28 cellular contexts compared by ENCODE assay signal in genomic region chr1:232682248-232682647, GRCh38. TPM values are rescaled to one million over a fixed set of nuclear protein-coding genes. Genes with fewer than 3 reads are reported as not detected.
DNase-seq lines count a peak whose midpoint lies in the region; TF ChIP-seq lines count a peak whose summit lies in the region.
"Had no signal": no experiment of that assay in that cellular context is flagged by ENCODE, and none has a peak within 500 bp of the region (broad histone marks: within the 10 kb centered on the region; RNA-seq: fewer than 3 reads in every experiment).

No MANE protein-coding gene starts in this region.

- peaks cover 16% of the 10 kb centered on the region for H3K4me1 Mint-ChIP-seq in Calu3 (ENCODE audit: low read depth, unreplicated experiment)
- H3K4me1 Mint-ChIP-seq in mesothelial cell of epicardium: peaks cover 22% of the 10 kb centered on the region
- H3K4me1 Mint-ChIP-seq: activated naive CD4-positive, alpha-beta T cell treated with anti-CD3 and anti-CD28 coated beads, Interleukin-2, amount 50 U/mL, for 24 hours; CD4-positive, CD25-positive, alpha-beta regulatory T cell had no signal

- intact Hi-C loops in Calu3 (cut with micrococcal nuclease; ENCODE audit: unreplicated experiment): loop anchor here (2.0 kb wide), 1 partner anchor 17 kb away; no protein-coding TSS in a partner anchor

- H3K79me2 ChIP-seq in hepatocyte: no peaks in the 10 kb centered on the region

- H3K4me1 ChIP-seq in Peyer's patch (peaks cover 0 to 28% (median 0%) of the 10 kb centered on the region in 4 donors), hepatocyte (ENCODE audit: insufficient read depth) (peaks cover 7% of the 10 kb centered on the region), mucosa of rectum (ENCODE audit: control insufficient read depth in 2 of 2, insufficient read depth in 2 of 2, low read length in 2 of 2) (peaks cover 2 to 27% of the 10 kb centered on the region in 2 donors), tibial nerve (no peaks in the 10 kb centered on the region)
- H3K4me1 ChIP-seq: lower lobe of right lung, SJCRH30, suprapubic skin had no signal

- H3K36me3 ChIP-seq in Peyer's patch (no peaks in the 10 kb centered on the region), hepatocyte (replicated peaks; ENCODE audit: insufficient read depth, low read depth) (no peaks in the 10 kb centered on the region), mucosa of rectum (ENCODE audit: control insufficient read depth in 2 of 2, insufficient read depth in 2 of 2, low read length in 2 of 2) (no peaks in the 10 kb centered on the region), tibial nerve (no peaks in the 10 kb centered on the region)
- H3K36me3 ChIP-seq: lower lobe of right lung, SJCRH30, suprapubic skin, WERI-Rb-1 had no signal

- H3K4me3 ChIP-seq in Peyer's patch (no peak overlapping the region), hepatocyte (no peak overlapping the region), mucosa of rectum (ENCODE audit: low read length in 2 of 2) (no peak overlapping the region), tibial nerve (no peak overlapping the region)
- H3K4me3 ChIP-seq: GM23248, lower lobe of right lung, SJCRH30, skin epidermis, suprapubic skin had no signal

- H3K9me2 ChIP-seq in hepatocyte (replicated peaks; ENCODE audit: insufficient read depth): no peaks in the 10 kb centered on the region

- H3K9ac ChIP-seq in mucosa of rectum (ENCODE audit: low read depth in 1 of 2, low read length in 2 of 2): no peak overlapping the region
- H3K9ac ChIP-seq: GM23248, KMS-11 had no signal

- 21% methylated on average over 4 of the region's 4 CpGs for WGBS in hepatocyte (ENCODE audit: low lambda C conversion rate, missing lambda C conversion rate)
- WGBS in tibial nerve, 2 donors: 76 to 83% methylated on average over 4 of the region's 4 CpGs

- no peaks in the 10 kb centered on the region for H3K9me3 ChIP-seq in Peyer's patch
- no peaks in the 10 kb centered on the region for H3K9me3 ChIP-seq in hepatocyte (ENCODE audit: low read depth)
- H3K9me3 ChIP-seq in mucosa of rectum (ENCODE audit: control insufficient read depth in 2 of 2, low read length in 2 of 2): no peaks in the 10 kb centered on the region
- H3K9me3 ChIP-seq in tibial nerve: peaks cover 0 to 5% (median 0%) of the 10 kb centered on the region in 4 donors
- H3K9me3 ChIP-seq: lower lobe of right lung, SJCRH30, suprapubic skin had no signal

- H3K36me3 Mint-ChIP-seq in Calu3 (ENCODE audit: insufficient read depth, unreplicated experiment) (no peaks in the 10 kb centered on the region), mesothelial cell of epicardium (no peaks in the 10 kb centered on the region)
- H3K36me3 Mint-ChIP-seq: activated naive CD4-positive, alpha-beta T cell treated with anti-CD3 and anti-CD28 coated beads, Interleukin-2, amount 50 U/mL, for 24 hours; CD4-positive, CD25-positive, alpha-beta regulatory T cell; stimulated activated naive B cell treated with anti-CD40 and anti-IgM and Interleukin-4, amounts not matched to agents 10 μg/mL and 1 μg/mL and 100 μg/mL, for 72 hours had no signal

- H3K4me3 Mint-ChIP-seq in Calu3 (ENCODE audit: low read depth, unreplicated experiment) (no peak overlapping the region), mesothelial cell of epicardium (no peak overlapping the region)
- H3K4me3 Mint-ChIP-seq: activated naive CD4-positive, alpha-beta T cell treated with anti-CD3 and anti-CD28 coated beads, Interleukin-2, amount 50 U/mL, for 24 hours; CD4-positive, CD25-positive, alpha-beta regulatory T cell; effector memory CD8-positive, alpha-beta T cell; stimulated activated naive B cell treated with anti-CD40 and anti-IgM and Interleukin-4, amounts not matched to agents 10 μg/mL and 1 μg/mL and 100 μg/mL, for 72 hours had no signal

- H4K20me1 ChIP-seq in hepatocyte (ENCODE audit: insufficient read depth, poor library complexity, severe bottlenecking): no peaks in the 10 kb centered on the region

- no peak overlapping the region for H3K27ac Mint-ChIP-seq in Calu3 (ENCODE audit: unreplicated experiment)
- no peak overlapping the region for H3K27ac Mint-ChIP-seq in mesothelial cell of epicardium
- H3K27ac Mint-ChIP-seq: activated naive CD4-positive, alpha-beta T cell treated with anti-CD3 and anti-CD28 coated beads, Interleukin-2, amount 50 U/mL, for 24 hours; activated T-helper 2 cell treated with anti-CD3 and anti-CD28 coated beads, Interferon-gamma antibody, Interleukin-2, Interleukin-4, amounts not matched to agents 10 μg/mL and 5 μg/mL and 100 μg/mL, durations not matched to agents 14 hours and 24 hours and 36 hours; CD4-positive, CD25-positive, alpha-beta regulatory T cell; effector memory CD8-positive, alpha-beta T cell; stimulated activated naive B cell treated with anti-CD40 and anti-IgM and Interleukin-4, amounts not matched to agents 10 μg/mL and 1 μg/mL and 100 μg/mL, for 72 hours had no signal

- no peak overlapping the region for H2AFZ ChIP-seq in hepatocyte
- H2AFZ ChIP-seq: GM23248 had no signal

- H3K27ac ChIP-seq in Peyer's patch: peak overlapping the region in 2 of 4 donors; percentile 23 to 47
- peak overlapping the region; percentile 68 for H3K27ac ChIP-seq in hepatocyte
- H3K27ac ChIP-seq in mucosa of rectum (ENCODE audit: low read depth in 2 of 2, low read length in 2 of 2): peak overlapping the region; percentile 19 to 54
- H3K27ac ChIP-seq in tibial nerve: no peak overlapping the region
- H3K27ac ChIP-seq: GM23248, KMS-11, lower lobe of right lung, SJCRH30, skin epidermis, suprapubic skin, WERI-Rb-1 had no signal

- TF ChIP-seq POLR2A in Peyer's patch (IDR thresholded peaks at IDR 0.05): no peak
- no peak for TF ChIP-seq POLR2A in tibial nerve (IDR thresholded peaks at IDR 0.05)

- peaks cover 76% of the 10 kb centered on the region for H3K27me3 Mint-ChIP-seq in Calu3 (ENCODE audit: unreplicated experiment)
- peaks cover 5% of the 10 kb centered on the region for H3K27me3 Mint-ChIP-seq in mesothelial cell of epicardium (ENCODE audit: low read depth)
- H3K27me3 Mint-ChIP-seq: activated naive CD4-positive, alpha-beta T cell treated with anti-CD3 and anti-CD28 coated beads, Interleukin-2, amount 50 U/mL, for 24 hours had no signal

- BruUV-seq in Calu3 (replicated peaks; lab: Mats Ljungman, UMichigan): no TSS peak

- H3K27me3 ChIP-seq in Peyer's patch: no peaks in the 10 kb centered on the region
- no peaks in the 10 kb centered on the region for H3K27me3 ChIP-seq in hepatocyte
- H3K27me3 ChIP-seq in mucosa of rectum (ENCODE audit: control insufficient read depth in 2 of 2, insufficient read depth in 2 of 2, low read length in 2 of 2): no peaks in the 10 kb centered on the region
- no peaks in the 10 kb centered on the region for H3K27me3 ChIP-seq in tibial nerve
- H3K27me3 ChIP-seq: suprapubic skin had no signal

- H3K4me2 ChIP-seq in hepatocyte: peak overlapping the region; percentile 45
- H3K4me2 ChIP-seq: KMS-11 had no signal

- CTCF ChIA-PET in Calu3 (lab: Charles Lee): interaction anchor here (0.8 kb wide), 1 partner anchor 9 kb away, joined by 11 read pairs; no protein-coding TSS in a partner anchor

- no peak for TF ChIP-seq CTCF in Calu3 (IDR thresholded peaks at IDR 0.05; ENCODE audit: unreplicated experiment)
- TF ChIP-seq CTCF in Peyer's patch (IDR thresholded peaks at IDR 0.05): peak in 1 of 6 experiments; percentile 9
- TF ChIP-seq CTCF in hepatocyte (IDR thresholded peaks at IDR 0.05; ENCODE audit: poor library complexity): no peak
- TF ChIP-seq CTCF in mesothelial cell of epicardium (IDR thresholded peaks at IDR 0.05; ENCODE audit: unreplicated experiment): no peak
- no peak for TF ChIP-seq CTCF in tibial nerve (IDR thresholded peaks at IDR 0.05)

- TF ChIP-seq EP300 in tibial nerve (IDR thresholded peaks at IDR 0.05): no peak

- peak; percentile 50 for DNase-seq in Calu3
- peak in 2 of 3 donors; percentile 70 to 89 for DNase-seq in Peyer's patch
- peak; percentile 77 for DNase-seq in hepatocyte (ENCODE audit: low spot score)
- no peak for DNase-seq in mesothelial cell of epicardium (ENCODE audit: low spot score in 2 of 2, unreplicated experiment in 2 of 2)
- no peak for DNase-seq in tibial nerve (ENCODE audit: low spot score in 2 of 2)
- no peak for DNase-seq in NCI-H1417 treated with DMSO at 0.1 percent for 48 hours (lab: John Stamatoyannopoulos, UW)
- DNase-seq in OCI-M1 (lab: John Stamatoyannopoulos, UW): no peak
- DNase-seq: activated CD4-positive, alpha-beta T cell treated with anti-CD3 and anti-CD28 coated beads for 48 hours; AML-193; CD4-positive, CD25-positive, alpha-beta regulatory T cell; cortex of kidney; effector memory CD8-positive, alpha-beta T cell; GM23248; islet precursor cell; lower lobe of right lung; NCI-H1694; NCI-H82; RPMI8226; SJCRH30; stimulated activated naive B cell treated with anti-CD40 and anti-IgM and Interleukin-4, amounts not matched to agents 10 μg/mL and 1 μg/mL and 100 μg/mL, for 72 hours; T1000; WERI-Rb-1 had no signal

- H3K9me3 Mint-ChIP-seq in Calu3 (ENCODE audit: low read depth, unreplicated experiment): peaks cover 3% of the 10 kb centered on the region
- H3K9me3 Mint-ChIP-seq in mesothelial cell of epicardium: peaks cover 16% of the 10 kb centered on the region
- H3K9me3 Mint-ChIP-seq: activated naive CD4-positive, alpha-beta T cell treated with anti-CD3 and anti-CD28 coated beads, Interleukin-2, amount 50 U/mL, for 24 hours; activated T-helper 2 cell treated with anti-CD3 and anti-CD28 coated beads, Interferon-gamma antibody, Interleukin-2, Interleukin-4, amounts not matched to agents 10 μg/mL and 5 μg/mL and 100 μg/mL, durations not matched to agents 14 hours and 24 hours and 36 hours; effector memory CD8-positive, alpha-beta T cell had no signal

RNA-seq across cellular contexts. Expression of gene SIPA1L2, which starts 52.3 kb away (rescaled TPM):
- total RNA-seq in Calu3 (2022): 1.4 and 1.5 TPM in 2 replicates
- total RNA-seq in Peyer's patch: 10 to 100 TPM; 38.0 to 72.4 (median 44.6) TPM
- total RNA-seq in hepatocyte: 35.9 and 50.1 TPM in 2 replicates
- 21.6 and 27.6 TPM in 2 replicates for polyA plus RNA-seq in hepatocyte
- 78.7 to 82.0 TPM (median 81.4 TPM) in 3 replicates for total RNA-seq in mesothelial cell of epicardium
- total RNA-seq in tibial nerve: 10 to 100 TPM; 29.8 to 56.4 (median 40.7) TPM
- polyA plus RNA-seq: CD4-positive, CD25-positive, alpha-beta regulatory T cell had no signal

Comparison
In these comparisons a context has a peak if more than half of its experiments do, and no peak if none do; other contexts are left out.
1. DNase-seq: peak in Calu3 (single experiment), Peyer's patch (2 of 3) and hepatocyte (single experiment); none in mesothelial cell of epicardium (0 of 2), tibial nerve (0 of 2), NCI-H1417 treated with DMSO at 0.1 percent for 48 hours (single experiment) and OCI-M1 (single experiment).
2. H3K27ac ChIP-seq: peak in hepatocyte (single experiment) and mucosa of rectum (2 of 2); none in tibial nerve (0 of 4).
3. RNA of gene SIPA1L2, which starts 52.3 kb away (total RNA-seq): 78.7 to 82.0 TPM in mesothelial cell of epicardium, 38.0 to 72.4 TPM in Peyer's patch, 35.9 to 50.1 TPM in hepatocyte and 29.8 to 56.4 TPM in tibial nerve; 1.4 to 1.5 TPM in Calu3; every median in the first group is over 10 times any median in the second.